In genomic region chr15:90562669-90563068, GRCh38 we compare ENCODE assay signal across 10 cellular contexts. TPM values are rescaled to one million over a fixed set of nuclear protein-coding genes. Genes with fewer than 3 reads are reported as not detected.
DNase-seq lines count a peak whose midpoint lies in the region; ATAC-seq and TF ChIP-seq lines count a peak whose summit lies in the region.
"Had no signal": no experiment of that assay in that cellular context is flagged by ENCODE, and none has a peak within 500 bp of the region (broad histone marks: within the 10 kb centered on the region; RNA-seq: fewer than 3 reads in every experiment).

No MANE protein-coding gene starts in this region.

- H3K27ac Mint-ChIP-seq in activated CD8-positive, alpha-beta memory T cell treated with anti-CD3 and anti-CD28 coated beads, Interleukin-2, amount 10 ng/mL, durations not matched to agents 7 days and 5 days, result peak overlapping the region; percentile 76
- peak overlapping the region; percentile 78 for H3K27ac Mint-ChIP-seq in activated naive CD8-positive, alpha-beta T cell
- H3K27ac Mint-ChIP-seq: endodermal cell had no signal

- peaks cover 88% of the 10 kb centered on the region for H3K4me1 Mint-ChIP-seq in activated CD8-positive, alpha-beta memory T cell treated with anti-CD3 and anti-CD28 coated beads, Interleukin-2, amount 10 ng/mL, durations not matched to agents 7 days and 5 days
- H3K4me1 Mint-ChIP-seq in activated naive CD8-positive, alpha-beta T cell (ENCODE audit: low read depth), result peaks cover 91% of the 10 kb centered on the region

- WGBS in lung, 2 donors, result 89 to 95% methylated on average over 5 of the region's 5 CpGs

- no peak for ATAC-seq in activated CD8-positive, alpha-beta memory T cell treated with anti-CD3 and anti-CD28 coated beads, Interleukin-2, amount 10 ng/mL, durations not matched to agents 7 days and 5 days
- no peak for ATAC-seq in lung (ENCODE audit: insufficient read depth, low FRiP score)
- no peak for ATAC-seq in thoracic aorta (ENCODE audit: insufficient number of reproducible peaks, low FRiP score, low read depth)
- ATAC-seq in GM21360 (IDR thresholded peaks at IDR 0.05; ENCODE audit: unreplicated experiment), result no peak

- H3K4me3 ChIP-seq in lung, result no peak overlapping the region
- no peak overlapping the region for H3K4me3 ChIP-seq in thoracic aorta

- H3K9me3 ChIP-seq in lung (ENCODE audit: control insufficient read depth in 2 of 2, insufficient read depth in 1 of 2, low read length in 1 of 2), result no peaks in the 10 kb centered on the region
- H3K9me3 ChIP-seq in thoracic aorta, result no peaks in the 10 kb centered on the region

- H3K4me1 ChIP-seq in lung (ENCODE audit: control insufficient read depth in 2 of 2, insufficient read depth in 2 of 2, low read length in 2 of 2) (peaks cover 5 to 46% of the 10 kb centered on the region in 2 donors), thoracic aorta (ENCODE audit: control insufficient read depth in 1 of 2, low read depth in 2 of 2) (peaks cover 62 to 88% of the 10 kb centered on the region in 2 donors)

- no peaks in the 10 kb centered on the region for H3K9me3 Mint-ChIP-seq in activated CD8-positive, alpha-beta memory T cell treated with anti-CD3 and anti-CD28 coated beads, Interleukin-2, amount 10 ng/mL, durations not matched to agents 7 days and 5 days (ENCODE audit: low read depth)
- no peaks in the 10 kb centered on the region for H3K9me3 Mint-ChIP-seq in activated naive CD8-positive, alpha-beta T cell (ENCODE audit: low read depth)
- H3K9me3 Mint-ChIP-seq: endodermal cell had no signal

- DNase-seq in activated CD8-positive, alpha-beta memory T cell treated with anti-CD3 and anti-CD28 coated beads, Interleukin-2, amount 10 ng/mL, durations not matched to agents 7 days and 5 days, result no peak
- no peak for DNase-seq in activated CD8-positive, alpha-beta memory T cell treated with anti-CD3 and anti-CD28 coated beads for 24 hours
- DNase-seq in lung (ENCODE audit: low spot score) (no peak), thoracic aorta (ENCODE audit: low spot score) (no peak), DMS79 treated with DMSO at 0.1 percent for 48 hours (lab: John Stamatoyannopoulos, UW) (no peak), SKM-1 treated with dmso at 0.1 percent for 144 hours (lab: John Stamatoyannopoulos, UW; ENCODE audit: unreplicated experiment) (no peak)
- DNase-seq: endodermal cell, NCI-H2171 treated with DMSO at 0.1 percent for 48 hours had no signal

- H3K36me3 ChIP-seq in lung (ENCODE audit: control insufficient read depth in 2 of 2, insufficient read depth in 2 of 2, low read length in 2 of 2) (no peaks in the 10 kb centered on the region), thoracic aorta (no peaks in the 10 kb centered on the region)

- TF ChIP-seq CTCF in lung (IDR thresholded peaks at IDR 0.05; ENCODE audit: control extremely low read depth, extremely low read depth) (no peak), thoracic aorta (IDR thresholded peaks at IDR 0.05) (no peak)

- CTCF ChIA-PET in activated CD8-positive, alpha-beta memory T cell treated with anti-CD3 and anti-CD28 coated beads, Interleukin-2, amount 10 ng/mL, durations not matched to agents 7 days and 5 days (lab: Charles Lee), result interaction anchor here (1.5 kb wide), 1 partner anchor 7 kb away, joined by 4 read pairs; no protein-coding TSS in a partner anchor

- no peaks in the 10 kb centered on the region for H3K27me3 Mint-ChIP-seq in activated CD8-positive, alpha-beta memory T cell treated with anti-CD3 and anti-CD28 coated beads, Interleukin-2, amount 10 ng/mL, durations not matched to agents 7 days and 5 days
- H3K27me3 Mint-ChIP-seq in activated naive CD8-positive, alpha-beta T cell, result no peaks in the 10 kb centered on the region

- H3K36me3 Mint-ChIP-seq in activated CD8-positive, alpha-beta memory T cell treated with anti-CD3 and anti-CD28 coated beads, Interleukin-2, amount 10 ng/mL, durations not matched to agents 7 days and 5 days, result peaks cover 35% of the 10 kb centered on the region
- peaks cover 5% of the 10 kb centered on the region for H3K36me3 Mint-ChIP-seq in activated naive CD8-positive, alpha-beta T cell

- peak overlapping the region; percentile 72 to 81 for H3K27ac ChIP-seq in lung (ENCODE audit: low read depth in 1 of 2, low read length in 1 of 2)
- peak overlapping the region; percentile 88 to 90 for H3K27ac ChIP-seq in thoracic aorta

- no peaks in the 10 kb centered on the region for H3K27me3 ChIP-seq in lung (ENCODE audit: control insufficient read depth, insufficient read depth)
- no peaks in the 10 kb centered on the region for H3K27me3 ChIP-seq in thoracic aorta (replicated peaks; ENCODE audit: insufficient read depth)

- no peak overlapping the region for H3K4me3 Mint-ChIP-seq in activated CD8-positive, alpha-beta memory T cell treated with anti-CD3 and anti-CD28 coated beads, Interleukin-2, amount 10 ng/mL, durations not matched to agents 7 days and 5 days
- peak overlapping the region; percentile 58 for H3K4me3 Mint-ChIP-seq in activated naive CD8-positive, alpha-beta T cell
- H3K4me3 Mint-ChIP-seq: endodermal cell had no signal

RNA-seq across cellular contexts. Expression of gene CRTC3, which starts 32.9 kb away (rescaled TPM):
- 10 to 100 TPM; 62.3 to 79.1 TPM for total RNA-seq in activated CD8-positive, alpha-beta memory T cell treated with anti-CD3 and anti-CD28 coated beads, Interleukin-2, amount 10 ng/mL, durations not matched to agents 7 days and 5 days
- total RNA-seq in lung (10 to 100 TPM; 42.0 to 47.9 TPM), thoracic aorta (10 to 100 TPM; 73.2 to 89.8 TPM)
- polyA plus RNA-seq in lung, result 10 to 100 TPM; 12.0 to 14.3 TPM
